Comparison of ENCODE assay signal across 6 cellular contexts in the genomic region with DNA sequence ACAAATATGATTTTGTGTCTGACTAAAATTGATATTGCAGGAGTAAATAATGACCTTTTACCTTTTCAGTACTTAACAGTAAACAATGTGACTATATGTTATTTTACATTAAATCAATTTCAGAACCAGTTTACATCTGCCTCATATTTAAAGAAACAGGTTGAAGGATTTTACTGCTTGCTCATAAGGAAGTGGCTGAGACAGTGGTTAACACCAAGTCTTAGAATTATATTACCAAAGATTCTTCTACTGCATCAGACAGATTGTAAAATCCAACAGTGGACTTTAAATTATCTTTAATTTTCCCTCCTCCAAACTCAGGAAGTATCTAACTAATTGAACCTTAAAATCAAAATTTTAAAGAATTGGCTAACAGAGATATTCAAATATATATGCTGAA.
"Had no signal": no experiment of that assay in that cellular context is flagged by ENCODE, and none has a peak within 500 bp of the region (broad histone marks: within the 10 kb centered on the region; RNA-seq: fewer than 3 reads in every experiment).

No MANE protein-coding gene starts in this region.

- H3K4me3 Mint-ChIP-seq: IgD-negative memory B cell had no signal

- H3K4me3 ChIP-seq: K562 had no signal

- ATAC-seq: HepG2, K562 had no signal

- H3K36me3 Mint-ChIP-seq: IgD-negative memory B cell had no signal

- H3K4me1 Mint-ChIP-seq: IgD-negative memory B cell had no signal

- H3K27me3 Mint-ChIP-seq: IgD-negative memory B cell had no signal

- H3K27ac Mint-ChIP-seq: IgD-negative memory B cell had no signal

- DNase-seq: IMR-90, KBM-7 had no signal

- FAIRE-seq: HepG2, K562 had no signal

- H3K27ac ChIP-seq: HL-60 had no signal
